8 cellular contexts compared by ENCODE assay signal in the genomic region with DNA sequence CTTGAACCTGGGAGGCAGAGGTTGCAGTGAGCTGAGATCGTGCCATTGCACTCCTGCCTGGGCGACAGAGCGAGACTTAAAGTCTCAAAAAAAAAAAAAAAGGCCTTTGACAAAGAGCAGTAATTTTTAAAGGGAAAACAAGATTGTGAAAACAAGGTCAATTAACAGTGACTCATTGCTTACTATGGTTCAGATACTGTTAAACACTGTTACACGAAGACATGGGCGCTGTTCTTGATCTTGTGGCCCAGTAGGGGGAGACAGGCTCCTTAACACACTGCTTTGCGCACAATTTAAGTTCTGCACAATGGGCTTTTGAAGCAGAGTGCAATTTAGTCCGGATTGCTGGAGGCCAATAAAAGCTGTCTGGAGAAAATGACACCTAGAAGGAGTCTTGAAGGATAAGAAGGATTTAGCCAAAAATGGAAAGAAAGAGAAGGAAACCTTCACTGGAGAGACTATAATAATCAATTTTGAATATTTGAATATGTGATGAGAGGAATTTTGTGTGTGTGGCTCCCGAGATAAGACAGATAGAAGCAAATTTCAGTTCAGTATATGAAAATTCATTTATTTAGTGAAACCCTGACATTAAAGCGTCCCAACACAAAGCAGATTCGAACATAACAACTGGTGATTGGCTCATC. TPM values are rescaled to one million over a fixed set of nuclear protein-coding genes. Genes with fewer than 3 reads are reported as not detected.
DNase-seq lines count a peak whose midpoint lies in the region; ATAC-seq and TF ChIP-seq lines count a peak whose summit lies in the region.

No MANE protein-coding gene starts in this region.

- peaks cover 24% of the 10 kb centered on the region for H3K4me1 Mint-ChIP-seq in activated CD8-positive, alpha-beta T cell treated with anti-CD3 and anti-CD28 coated beads, Interleukin-2, amount 10 ng/mL, durations not matched to agents 7 days and 5 days (ENCODE audit: low read depth)
- H3K4me1 Mint-ChIP-seq in neural progenitor cell: no peaks in the 10 kb centered on the region

- H3K4me3 ChIP-seq in fibroblast of lung (replicated peaks in 1 of 4; ENCODE audit: control extremely low read depth in 1 of 4, insufficient read depth in 1 of 4, low read depth in 3 of 4, low read length in 4 of 4) (no peak overlapping the region), neural progenitor cell (no peak overlapping the region)

- H3K4me2 ChIP-seq in fibroblast of lung (ENCODE audit: extremely low read depth, insufficient read depth, low read length) (no peak overlapping the region), neural progenitor cell (no peak overlapping the region)

- H2AFZ ChIP-seq in fibroblast of lung (ENCODE audit: low read length) (no peak overlapping the region), neural progenitor cell (replicated peaks) (no peak overlapping the region)

- peak; percentile 90 to 92 for TF ChIP-seq CTCF in fibroblast of lung (conservative IDR thresholded peaks at IDR 0.05 in 1 of 2, IDR thresholded peaks at IDR 0.05 in 1 of 2; ENCODE audit: low read depth in 1 of 2, low read length in 2 of 2)
- peak; percentile 66 for TF ChIP-seq CTCF in neural progenitor cell (IDR thresholded peaks at IDR 0.05)

- H3K27me3 Mint-ChIP-seq in activated CD8-positive, alpha-beta T cell treated with anti-CD3 and anti-CD28 coated beads, Interleukin-2, amount 10 ng/mL, durations not matched to agents 7 days and 5 days (ENCODE audit: low read depth): no peaks in the 10 kb centered on the region
- H3K27me3 Mint-ChIP-seq in neural progenitor cell (ENCODE audit: insufficient read depth, low read depth): peaks cover 3% of the 10 kb centered on the region

- peaks cover 4% of the 10 kb centered on the region for H3K36me3 ChIP-seq in fibroblast of lung (ENCODE audit: control insufficient read depth, insufficient read depth, low read length)
- no peaks in the 10 kb centered on the region for H3K36me3 ChIP-seq in neural progenitor cell

- no peak overlapping the region for H3K27ac Mint-ChIP-seq in activated CD8-positive, alpha-beta T cell treated with anti-CD3 and anti-CD28 coated beads, Interleukin-2, amount 10 ng/mL, durations not matched to agents 7 days and 5 days
- no peak overlapping the region for H3K27ac Mint-ChIP-seq in neural progenitor cell

- H3K4me1 ChIP-seq in fibroblast of lung (ENCODE audit: control insufficient read depth, extremely low read depth, insufficient read depth, low read length) (no peaks in the 10 kb centered on the region), neural progenitor cell (no peaks in the 10 kb centered on the region)

- H3K27ac ChIP-seq in fibroblast of lung (ENCODE audit: insufficient read depth, low read length): no peak overlapping the region
- H3K27ac ChIP-seq in neural progenitor cell: no peak overlapping the region

- H3K9ac ChIP-seq in fibroblast of lung (ENCODE audit: insufficient read depth, low read length) (no peak overlapping the region), neural progenitor cell (no peak overlapping the region)

- H3K9me3 Mint-ChIP-seq in activated CD8-positive, alpha-beta T cell treated with anti-CD3 and anti-CD28 coated beads, Interleukin-2, amount 10 ng/mL, durations not matched to agents 7 days and 5 days (ENCODE audit: insufficient read depth): no peaks in the 10 kb centered on the region
- H3K9me3 Mint-ChIP-seq in neural progenitor cell: no peaks in the 10 kb centered on the region

- H4K20me1 ChIP-seq in fibroblast of lung (ENCODE audit: control insufficient read depth, extremely low read depth, insufficient read depth, low read length) (no peaks in the 10 kb centered on the region), neural progenitor cell (ENCODE audit: low read depth) (no peaks in the 10 kb centered on the region)

- CTCF ChIA-PET in activated CD8-positive, alpha-beta T cell treated with anti-CD3 and anti-CD28 coated beads, Interleukin-2, amount 10 ng/mL, durations not matched to agents 7 days and 5 days (lab: Charles Lee): interaction anchor here (0.6 to 3.2 kb wide), 13 partner anchors 8 to 159 kb away, joined by 3 to 10 read pairs (median 3); a partner anchor contains a TSS

- DNase-seq in DMS53 treated with DMSO at 0.1 percent for 48 hours (lab: John Stamatoyannopoulos, UW; ENCODE audit: unreplicated experiment) (peak; percentile 25), NCI-H82 (lab: John Stamatoyannopoulos, UW) (peak; percentile 66), fibroblast of lung (ENCODE audit: low read depth in 2 of 2) (peak; percentile 72 to 84), neural progenitor cell (ENCODE audit: low spot score) (peak; percentile 58)
- peak; percentile 64 for DNase-seq in activated CD8-positive, alpha-beta T cell treated with anti-CD3 and anti-CD28 coated beads, Interleukin-2, amount 10 ng/mL, durations not matched to agents 7 days and 5 days

- H3K36me3 Mint-ChIP-seq in activated CD8-positive, alpha-beta T cell treated with anti-CD3 and anti-CD28 coated beads, Interleukin-2, amount 10 ng/mL, durations not matched to agents 7 days and 5 days (ENCODE audit: low read depth): peaks cover 40% of the 10 kb centered on the region
- peaks cover 9% of the 10 kb centered on the region for H3K36me3 Mint-ChIP-seq in neural progenitor cell

- H3K79me2 ChIP-seq in fibroblast of lung (ENCODE audit: control insufficient read depth, insufficient read depth, low read length) (no peaks in the 10 kb centered on the region), neural progenitor cell (ENCODE audit: low read depth) (no peaks in the 10 kb centered on the region)

- H3K27me3 ChIP-seq in fibroblast of lung (ENCODE audit: control insufficient read depth, insufficient read depth, low read length): no peaks in the 10 kb centered on the region
- no peaks in the 10 kb centered on the region for H3K27me3 ChIP-seq in neural progenitor cell

- POLR2A ChIA-PET in activated CD8-positive, alpha-beta T cell treated with anti-CD3 and anti-CD28 coated beads, Interleukin-2, amount 10 ng/mL, durations not matched to agents 7 days and 5 days (lab: Charles Lee): no interaction called here

- no peaks in the 10 kb centered on the region for H3K9me3 ChIP-seq in fibroblast of lung (ENCODE audit: control insufficient read depth, insufficient read depth, low read depth, low read length)
- no peaks in the 10 kb centered on the region for H3K9me3 ChIP-seq in neural progenitor cell (ENCODE audit: low read depth)

- peak; percentile 74 for ATAC-seq in HG02678 (IDR thresholded peaks at IDR 0.05; ENCODE audit: unreplicated experiment)
- ATAC-seq in activated CD8-positive, alpha-beta T cell treated with anti-CD3 and anti-CD28 coated beads, Interleukin-2, amount 10 ng/mL, durations not matched to agents 7 days and 5 days: peak; percentile 82
- no peak for ATAC-seq in GM21737 (IDR thresholded peaks at IDR 0.05; ENCODE audit: unreplicated experiment)
- ATAC-seq in GM21786 (IDR thresholded peaks at IDR 0.05; ENCODE audit: unreplicated experiment): no peak

- no peaks in the 10 kb centered on the region for H3F3A ChIP-seq in neural progenitor cell (ENCODE audit: low read depth)

- H3K4me3 Mint-ChIP-seq in activated CD8-positive, alpha-beta T cell treated with anti-CD3 and anti-CD28 coated beads, Interleukin-2, amount 10 ng/mL, durations not matched to agents 7 days and 5 days: no peak overlapping the region
- H3K4me3 Mint-ChIP-seq in neural progenitor cell: no peak overlapping the region

RNA-seq across cellular contexts. Expression of a gene that starts 6.0 kb away (rescaled TPM):
- 10 to 100 TPM; 33.2 to 33.9 TPM for total RNA-seq in activated CD8-positive, alpha-beta T cell treated with anti-CD3 and anti-CD28 coated beads, Interleukin-2, amount 10 ng/mL, durations not matched to agents 7 days and 5 days
- 7.4 and 8.6 TPM in 2 replicates for total RNA-seq in fibroblast of lung
- 14.5 and 20.3 TPM in 2 replicates for polyA plus RNA-seq in fibroblast of lung
- 6.3 and 9.9 TPM in 2 replicates for polyA plus RNA-seq in fibroblast of lung (2012)
- polyA minus RNA-seq in fibroblast of lung (ENCODE audit: low replicate concordance): 13.4 and 16.3 TPM in 2 replicates
- 21.1 and 28.0 TPM in 2 replicates for total RNA-seq in neural progenitor cell (ENCODE audit: low replicate concordance)

RNA-seq across cellular contexts. Expression of a gene that starts 22.4 kb away (rescaled TPM):
- 10 to 100 TPM; 67.7 to 69.4 TPM for total RNA-seq in activated CD8-positive, alpha-beta T cell treated with anti-CD3 and anti-CD28 coated beads, Interleukin-2, amount 10 ng/mL, durations not matched to agents 7 days and 5 days
- total RNA-seq in fibroblast of lung (16.0 and 19.5 TPM in 2 replicates), neural progenitor cell (ENCODE audit: low replicate concordance) (84.5 and 107 TPM in 2 replicates)
- 23.7 and 26.0 TPM in 2 replicates for polyA plus RNA-seq in fibroblast of lung
- polyA plus RNA-seq in fibroblast of lung (2012): 19.1 and 21.3 TPM in 2 replicates
- polyA minus RNA-seq in fibroblast of lung (ENCODE audit: low replicate concordance): 27.1 and 32.6 TPM in 2 replicates

RNA-seq across cellular contexts. Expression of a gene that starts 25.6 kb away (rescaled TPM):
- total RNA-seq in activated CD8-positive, alpha-beta T cell treated with anti-CD3 and anti-CD28 coated beads, Interleukin-2, amount 10 ng/mL, durations not matched to agents 7 days and 5 days: 100 to 1,000 TPM; 102 to 104 TPM
- 81.3 and 97.6 TPM in 2 replicates for total RNA-seq in fibroblast of lung
- polyA plus RNA-seq in fibroblast of lung: 172 and 181 TPM in 2 replicates
- polyA plus RNA-seq in fibroblast of lung (2012): 86.9 and 104 TPM in 2 replicates
- polyA minus RNA-seq in fibroblast of lung (ENCODE audit: low replicate concordance): 13.2 and 22.4 TPM in 2 replicates
- total RNA-seq in neural progenitor cell (ENCODE audit: low replicate concordance): 112 and 133 TPM in 2 replicates

Comparison
In these comparisons a context has a peak if more than half of its experiments do, and no peak if none do; other contexts are left out.
1. DNase-seq: peak in every context shown above with its lines; median percentile 78 in fibroblast of lung; 66 in NCI-H82; 64 in activated CD8-positive, alpha-beta T cell treated with anti-CD3 and anti-CD28 coated beads, Interleukin-2, amount 10 ng/mL, durations not matched to agents 7 days and 5 days; 58 in neural progenitor cell; 25 in DMS53 treated with DMSO at 0.1 percent for 48 hours.
2. ATAC-seq: peak in HG02678 (single experiment) and activated CD8-positive, alpha-beta T cell treated with anti-CD3 and anti-CD28 coated beads, Interleukin-2, amount 10 ng/mL, durations not matched to agents 7 days and 5 days (single experiment); none in GM21737 (single experiment) and GM21786 (single experiment).